8 cellular contexts compared by ENCODE assay signal in the genomic region with DNA sequence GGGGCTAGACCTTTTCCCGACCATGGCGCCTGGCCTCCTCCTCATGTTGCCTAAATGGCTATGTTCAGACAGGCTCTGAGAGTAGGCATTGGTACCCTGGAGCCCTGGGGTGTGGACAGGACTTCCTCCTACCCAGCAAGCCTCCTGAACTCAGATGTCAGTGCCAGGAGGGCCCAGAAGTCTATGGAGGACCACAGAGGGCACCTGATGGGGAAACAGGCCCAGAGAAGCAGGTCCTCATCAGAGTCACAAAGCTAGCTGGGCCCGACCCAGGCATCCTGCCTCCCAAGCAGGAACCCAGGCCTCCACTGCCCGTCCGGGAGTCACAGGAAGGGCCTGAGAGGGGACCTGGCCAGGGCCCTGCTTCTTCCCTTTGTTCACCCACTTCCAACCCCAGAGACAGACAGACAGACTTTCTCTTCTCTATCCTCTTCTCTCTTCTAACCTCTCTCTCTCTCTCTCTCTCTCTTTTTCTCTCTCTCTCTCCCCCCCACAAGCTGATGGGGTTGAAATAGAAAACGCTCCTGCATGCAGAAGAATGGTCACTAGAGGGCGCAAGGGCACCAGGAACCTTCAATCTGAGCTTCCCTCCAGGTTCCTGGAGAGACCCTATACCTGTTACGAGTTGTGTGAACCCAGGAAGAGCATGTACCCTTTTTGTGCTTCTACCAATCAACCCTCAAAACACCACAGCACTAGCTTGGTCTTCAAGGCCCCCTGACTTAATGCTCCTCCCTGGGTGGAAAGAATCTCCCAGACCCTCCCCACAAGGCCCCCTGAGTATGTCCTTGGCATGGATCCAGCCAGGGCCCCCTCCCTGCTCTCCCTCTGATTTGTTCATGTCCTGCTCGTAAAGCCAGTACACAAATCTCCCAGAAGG. TPM values are rescaled to one million over a fixed set of nuclear protein-coding genes. Genes with fewer than 3 reads are reported as not detected.
DNase-seq lines count a peak whose midpoint lies in the region; ATAC-seq, FAIRE-seq and TF ChIP-seq lines count a peak whose summit lies in the region.

No MANE protein-coding gene starts in this region.

- TF ChIP-seq RAD21 in H1 (IDR thresholded peaks at IDR 0.05 in 1 of 2, conservative IDR thresholded peaks at IDR 0.05 in 1 of 2; ENCODE audit: low read depth in 2 of 2, low read length in 2 of 2): peak; percentile 97 to 98

- peaks cover 10 to 15% of the 10 kb centered on the region in 2 experiments for H4K20me1 ChIP-seq in H1 (replicated peaks in 1 of 2; ENCODE audit: control insufficient read depth in 1 of 2, insufficient read depth in 2 of 2, low read length in 2 of 2)

- TF ChIP-seq EP300 in H1 (IDR thresholded peaks at IDR 0.05; ENCODE audit: borderline replicate concordance in 1 of 2, low read depth in 2 of 2, low read length in 2 of 2): no peak

- H3K18ac ChIP-seq in H1 (ENCODE audit: extremely low read depth, low read length): no peak overlapping the region

- no peak for TF ChIP-seq POLR2A in H1 (IDR thresholded peaks at IDR 0.05; ENCODE audit: control extremely low read depth in 1 of 2, low read depth in 2 of 2, low read length in 2 of 2)

- H3K9me3 ChIP-seq in CD8-positive, alpha-beta T cell (ENCODE audit: low read length): no peaks in the 10 kb centered on the region
- H3K9me3 ChIP-seq in NT2/D1 (ENCODE audit: insufficient read depth, low read length) (no peaks in the 10 kb centered on the region), H1 (ENCODE audit: insufficient read depth in 2 of 2, low read depth in 1 of 2, low read length in 1 of 2) (no peaks in the 10 kb centered on the region), muscle layer of colon (ENCODE audit: low read length) (no peaks in the 10 kb centered on the region)

- no peak overlapping the region for H3K4ac ChIP-seq in H1 (replicated peaks; ENCODE audit: insufficient read length, low read depth, low read length)

- H3K4me1 Mint-ChIP-seq in CD8-positive, alpha-beta T cell (ENCODE audit: low read depth): peaks cover 49% of the 10 kb centered on the region

- peak overlapping the region; percentile 89 for H3K27ac Mint-ChIP-seq in CD8-positive, alpha-beta T cell

- no peak for FAIRE-seq in H1 (lab: Jason Lieb, UNC)

- intact Hi-C loops in CD8-positive, alpha-beta T cell (cut with DNase I, micrococcal nuclease): loop anchor here (1.0 kb wide), 5 partner anchors 11 to 453 kb away; a partner anchor contains a TSS

- H3K36me3 ChIP-seq in CD8-positive, alpha-beta T cell (ENCODE audit: insufficient read depth, low read length): no peaks in the 10 kb centered on the region
- H3K36me3 ChIP-seq in NT2/D1 (ENCODE audit: insufficient read depth, insufficient read length, low read length): peaks cover 25% of the 10 kb centered on the region
- peaks cover 0 to 9% (median 0%) of the 10 kb centered on the region in 4 experiments; a peak in 4 of 8 replicates for H3K36me3 ChIP-seq in H1 (ENCODE audit: control insufficient read depth in 2 of 4, insufficient read depth in 4 of 4, low read length in 3 of 4)
- H3K36me3 ChIP-seq in muscle layer of colon (ENCODE audit: insufficient read depth, low read length): no peaks in the 10 kb centered on the region

- H3K79me1 ChIP-seq in H1 (ENCODE audit: low read depth, low read length): peaks cover 9% of the 10 kb centered on the region; the same call in 1 of the 2 replicates

- no peak overlapping the region for H2AK5ac ChIP-seq in H1 (ENCODE audit: low read depth, low read length)

- no peak overlapping the region for H4K8ac ChIP-seq in H1 (ENCODE audit: extremely low read depth, insufficient read depth, low read length)

- CTCF ChIA-PET in CD8-positive, alpha-beta T cell (lab: Charles Lee): interaction anchor here (0.6 to 11.0 kb wide), 35 partner anchors 9 to 483 kb away, joined by 3 to 157 read pairs (median 5); a partner anchor contains a TSS
- CTCF ChIA-PET in H1 (lab: Charles Lee; ENCODE audit: partially characterized antibody): interaction anchor here (0.6 to 7.5 kb wide), 55 partner anchors 8 to 1530 kb away, joined by 3 to 105 read pairs (median 5); a partner anchor contains a TSS

- H3K36me3 Mint-ChIP-seq in CD8-positive, alpha-beta T cell: peaks cover 33% of the 10 kb centered on the region

- no peak overlapping the region for H2AFZ ChIP-seq in H1 (ENCODE audit: low read length)

- H2BK120ac ChIP-seq in H1 (replicated peaks; ENCODE audit: low read depth, low read length): no peak overlapping the region

- peak overlapping the region; percentile 35 for H3K4me3 Mint-ChIP-seq in CD8-positive, alpha-beta T cell

- no peak overlapping the region for H3K4me3 ChIP-seq in CD8-positive, alpha-beta T cell (ENCODE audit: low read depth, low read length)
- H3K4me3 ChIP-seq in NT2/D1 (ENCODE audit: insufficient read length, low read depth) (no peak overlapping the region), H1 (ENCODE audit: extremely low read depth in 1 of 4, insufficient read depth in 2 of 4, low read depth in 3 of 4, low read length in 4 of 4) (no peak overlapping the region), muscle layer of colon (ENCODE audit: low read depth in 1 of 2, low read length in 2 of 2) (no peak overlapping the region)

- POLR2A ChIA-PET in CD8-positive, alpha-beta T cell (lab: Charles Lee): interaction anchor here (0.7 to 1.8 kb wide), 12 partner anchors 11 to 452 kb away, joined by 3 to 18 read pairs (median 4); a partner anchor contains a TSS
- POLR2A ChIA-PET in H1 (lab: Charles Lee; ENCODE audit: partially characterized antibody): interaction anchor here (0.6 to 1.4 kb wide), 8 partner anchors 9 to 101 kb away, joined by 3 to 4 read pairs (median 3); a partner anchor contains a TSS

- no peaks in the 10 kb centered on the region for H3K23me2 ChIP-seq in H1 (ENCODE audit: low read depth, low read length)

- H3K9ac ChIP-seq in NT2/D1 (ENCODE audit: insufficient read length, low read depth): peak overlapping the region; percentile 26
- no peak overlapping the region for H3K9ac ChIP-seq in H1 (replicated peaks in 1 of 4; ENCODE audit: extremely low read depth in 1 of 4, low read depth in 3 of 4, low read length in 3 of 4)
- no peak overlapping the region for H3K9ac ChIP-seq in muscle layer of colon (ENCODE audit: low read length)

- H3K27me3 ChIP-seq in CD8-positive, alpha-beta T cell (ENCODE audit: insufficient read depth, low read length): no peaks in the 10 kb centered on the region
- H3K27me3 ChIP-seq in NT2/D1 (ENCODE audit: insufficient read depth, insufficient read length) (no peaks in the 10 kb centered on the region), H1 (replicated peaks in 1 of 4; ENCODE audit: control insufficient read depth in 3 of 4, extremely low read depth in 1 of 4, insufficient read depth in 3 of 4, low read length in 3 of 4) (no peaks in the 10 kb centered on the region), muscle layer of colon (ENCODE audit: control insufficient read depth in 1 of 2, insufficient read depth in 2 of 2, low read length in 2 of 2) (no peaks in the 10 kb centered on the region)

- no peak overlapping the region for H3K14ac ChIP-seq in H1 (ENCODE audit: insufficient read length)

- no peak overlapping the region for H4K5ac ChIP-seq in H1 (ENCODE audit: insufficient read length, low read depth, low read length)

- ATAC-seq in CD8-positive, alpha-beta T cell: peak; percentile 24
- no peak for ATAC-seq in HG03460 (IDR thresholded peaks at IDR 0.05; ENCODE audit: unreplicated experiment)

- 71% methylated on average over 8 of the region's 9 CpGs; no CpG with 5 or more reads in 1 of the 2 experiments for WGBS in H1 (ENCODE audit: extremely low coverage in 1 of 2, insufficient coverage in 1 of 2, insufficient read length in 1 of 2, insufficient replicate concordance in 2 of 2, low coverage in 1 of 2, low lambda C conversion rate in 2 of 2, missing lambda C conversion rate in 1 of 2), 2 experiments

- H2BK15ac ChIP-seq in H1 (ENCODE audit: low read length): no peak overlapping the region

- no peak overlapping the region for H3K23ac ChIP-seq in H1 (ENCODE audit: insufficient read length)

- peaks cover 0 to 38% of the 10 kb centered on the region in 2 experiments; a peak in 2 of 4 replicates for H3K79me2 ChIP-seq in H1 (ENCODE audit: control insufficient read depth in 1 of 2, insufficient read depth in 2 of 2, low read length in 2 of 2)

- H3K27me3 Mint-ChIP-seq in CD8-positive, alpha-beta T cell (ENCODE audit: low read depth): no peaks in the 10 kb centered on the region

- H3K9me3 Mint-ChIP-seq in CD8-positive, alpha-beta T cell: no peaks in the 10 kb centered on the region

- H3K4me2 ChIP-seq in H1 (ENCODE audit: insufficient read depth in 1 of 2, low read depth in 2 of 2, low read length in 2 of 2): no peak overlapping the region

- no peak overlapping the region for H2BK5ac ChIP-seq in H1 (ENCODE audit: low read depth, low read length)

- no peak overlapping the region for H4K91ac ChIP-seq in H1 (replicated peaks; ENCODE audit: insufficient read length, low read length)

- DNase-seq in CD8-positive, alpha-beta T cell: peak; percentile 67 to 87 (median 82)
- DNase-seq in HuH-7 (ENCODE audit: low spot score) (peak; percentile 86), NT2/D1 (ENCODE audit: low read depth, low spot score) (peak; percentile 72), H1 (ENCODE audit: low read depth in 1 of 2, low spot score in 2 of 2) (peak in 1 of 2 experiments; percentile 89)
- DNase-seq in activated CD8-positive, alpha-beta memory T cell treated with anti-CD3 and anti-CD28 coated beads, Interleukin-2, amount 50 U/mL, for 1 hour (ENCODE audit: extremely low read depth): peak; percentile 59
- DNase-seq in stimulated activated CD8-positive, alpha-beta memory T cell treated with anti-CD3 and anti-CD28 coated beads, Interleukin-7, amount 100 ng/mL, for 1 hour (ENCODE audit: low read depth in 2 of 2): peak; percentile 54 to 60

- no peak overlapping the region for H2BK12ac ChIP-seq in H1 (ENCODE audit: low read depth, low read length)

- H3K56ac ChIP-seq in H1 (replicated peaks; ENCODE audit: insufficient read length, low read depth, low read length): no peak overlapping the region

- H3K27ac ChIP-seq in CD8-positive, alpha-beta T cell (ENCODE audit: low read depth, low read length): peak overlapping the region; percentile 22
- H3K27ac ChIP-seq in H1 (ENCODE audit: low read depth, low read length) (no peak overlapping the region), muscle layer of colon (ENCODE audit: low read depth, low read length) (peak overlapping the region; percentile 30)

- H2BK20ac ChIP-seq in H1 (ENCODE audit: low read length): no peak overlapping the region

- peaks cover 36% of the 10 kb centered on the region for H3K4me1 ChIP-seq in CD8-positive, alpha-beta T cell (ENCODE audit: insufficient read depth, low read length)
- peaks cover 2% of the 10 kb centered on the region for H3K4me1 ChIP-seq in NT2/D1 (ENCODE audit: insufficient read depth, insufficient read length)
- H3K4me1 ChIP-seq in H1 (replicated peaks in 1 of 4; ENCODE audit: control insufficient read depth in 3 of 4, insufficient read depth in 4 of 4, low read length in 3 of 4): peaks cover 0 to 9% (median 5%) of the 10 kb centered on the region in 4 experiments; a peak in 3 of 7 replicates
- peaks cover 32% of the 10 kb centered on the region for H3K4me1 ChIP-seq in muscle layer of colon (ENCODE audit: insufficient read depth, low read length)

- peak; percentile 95 for TF ChIP-seq CTCF in CD8-positive, alpha-beta T cell (IDR thresholded peaks at IDR 0.05)
- peak; percentile 66 to 92 (median 87) for TF ChIP-seq CTCF in H1 (IDR thresholded peaks at IDR 0.05; ENCODE audit: control extremely low read depth in 1 of 3, insufficient read depth in 1 of 3, low read depth in 1 of 3, low read length in 3 of 3)

RNA-seq across cellular contexts. Expression of a gene that starts 27.1 kb away (rescaled TPM):
- 10 to 100 TPM; 93.5 to 95.2 TPM for total RNA-seq in CD8-positive, alpha-beta T cell
- 59.5 and 61.6 TPM in 2 replicates for total RNA-seq in H1 (2021; fragmentation: NEBNext Ultra II Directional; extraction: Animal tissue kit (Norgen Biotek cat#: 25700))
- 25.7 and 39.9 TPM in 2 replicates for polyA plus RNA-seq in H1 (2011; rRNA removed)
- polyA plus RNA-seq in H1 (2011; cell fraction: cytosol; rRNA removed): 34.5 TPM
- 123 TPM for polyA plus RNA-seq in H1 (2011; cell fraction: nucleus; rRNA removed)
- 39.5 to 54.2 TPM (median 51.4 TPM) in 4 replicates for polyA plus RNA-seq in H1 (2012, experiment 1 of 2)
- polyA plus RNA-seq in H1 (2012, experiment 2 of 2): 53.3 TPM
- 28.7 TPM for polyA plus RNA-seq in H1 (2013, experiment 1 of 2)
- 25.5 TPM for polyA plus RNA-seq in H1 (2013, experiment 2 of 2)
- 39.5 and 45.8 TPM in 2 replicates for polyA minus RNA-seq in H1 (2011; rRNA and poly(A)+ RNA removed)
- 52.5 TPM for polyA minus RNA-seq in H1 (2011; cell fraction: cytosol; rRNA and poly(A)+ RNA removed)
- polyA minus RNA-seq in H1 (2011; cell fraction: nucleus; rRNA and poly(A)+ RNA removed): 66.4 TPM

RNA-seq across cellular contexts. Expression of a gene that starts 50.9 kb away (rescaled TPM):
- 1 to 10 TPM; 3.8 to 4.2 TPM for total RNA-seq in CD8-positive, alpha-beta T cell
- 3.4 and 5.0 TPM in 2 replicates for total RNA-seq in H1 (2021; fragmentation: NEBNext Ultra II Directional; extraction: Animal tissue kit (Norgen Biotek cat#: 25700))
- 7.1 and 10.0 TPM in 2 replicates for polyA plus RNA-seq in H1 (2011; rRNA removed)
- 5.7 TPM for polyA plus RNA-seq in H1 (2011; cell fraction: cytosol; rRNA removed)
- 14.6 TPM for polyA plus RNA-seq in H1 (2011; cell fraction: nucleus; rRNA removed)
- polyA plus RNA-seq in H1 (2012, experiment 1 of 2): 1.8 to 6.8 TPM (median 3.9 TPM) in 4 replicates
- polyA plus RNA-seq in H1 (2012, experiment 2 of 2): 2.9 TPM
- polyA plus RNA-seq in H1 (2013, experiment 1 of 2): 4.1 TPM
- polyA plus RNA-seq in H1 (2013, experiment 2 of 2): 4.8 TPM
- polyA minus RNA-seq in H1 (2011; rRNA and poly(A)+ RNA removed): 5.9 and 10.1 TPM in 2 replicates
- polyA minus RNA-seq in H1 (2011; cell fraction: cytosol; rRNA and poly(A)+ RNA removed): 2.1 TPM
- 6.0 TPM for polyA minus RNA-seq in H1 (2011; cell fraction: nucleus; rRNA and poly(A)+ RNA removed)
